10 cellular contexts compared by ENCODE assay signal in genomic region chr19:42930214-42930613, GRCh38. TPM values are rescaled to one million over a fixed set of nuclear protein-coding genes. Genes with fewer than 3 reads are reported as not detected.
A peak's percentile ranks its signal among the peaks of the same experiment; 100 is the strongest.
DNase-seq lines count a peak whose midpoint lies in the region; TF ChIP-seq lines count a peak whose summit lies in the region.
"Not testable (repeated sequence)": the region's sequence is repeated elsewhere in the genome, so short reads cannot be mapped to it uniquely, and the experiment has no call there.
"Had no signal": no experiment of that assay in that cellular context is flagged by ENCODE, and none has a peak within 500 bp of the region (broad histone marks: within the 10 kb centered on the region; RNA-seq: fewer than 3 reads in every experiment).

No MANE protein-coding gene starts in this region.

- POLR2A ChIA-PET in AG04450 (lab: Yijun Ruan, JAX), result not testable (repeated sequence)

- not testable (repeated sequence) for H3K27me3 ChIP-seq in AG04450 (ENCODE audit: control insufficient read depth, insufficient read depth, low read length); MG63; right atrium auricular region

- not testable (repeated sequence) for H3K4me1 ChIP-seq in right atrium auricular region

- TF ChIP-seq CTCF in AG04450 (IDR thresholded peaks at IDR 0.05; ENCODE audit: low read depth, low read length) (peak; percentile 54), choroid plexus epithelial cell (conservative IDR thresholded peaks at IDR 0.05; ENCODE audit: low read depth, low read length) (peak; percentile 53), right atrium auricular region (IDR thresholded peaks at IDR 0.05) (peak in 1 of 2 donors; percentile 53)

- not testable (repeated sequence) for H3K27ac ChIP-seq in AG04450 (ENCODE audit: low read depth, low read length); right atrium auricular region

- DNase-seq in AG04450 (ENCODE audit: low read depth, low spot score) (peak; percentile 18), GM03348 (ENCODE audit: low spot score) (peak; percentile 27), MG63 (peak; percentile 65), SK-MEL-5 (ENCODE audit: low read depth, low spot score) (peak; percentile 28), activated T-cell treated with anti-CD3 and anti-CD28 coated beads for 48 hours (ENCODE audit: low read depth) (peak; percentile 27), choroid plexus epithelial cell (ENCODE audit: low read depth) (peak; percentile 54), right atrium auricular region (ENCODE audit: low spot score) (peak; percentile 42)
- peak; percentile 8 for DNase-seq in stimulated activated CD4-positive, alpha-beta T cell treated with anti-CD3 and anti-CD28 coated beads, Interleukin-12 subunit alpha, Interleukin-12 subunit beta, amount 100 ng/mL, for 4 hours

- in situ Hi-C loops in SK-MEL-5 (cut with HindIII; ENCODE audit: low pct_unique_long_range_greater_than_20kb, low sequenced_read_pairs), result not testable (repeated sequence)

- H3K36me3 ChIP-seq in MG63, right atrium auricular region: not testable (repeated sequence)

- H3K9me3 ChIP-seq in AG04450 (ENCODE audit: control insufficient read depth, insufficient read depth, low read length); MG63; right atrium auricular region: not testable (repeated sequence)

- H3K4me3 ChIP-seq in AG04450 (ENCODE audit: low read depth, low read length); MG63; choroid plexus epithelial cell (ENCODE audit: low read depth, low read length); right atrium auricular region: not testable (repeated sequence)

- CTCF ChIA-PET in AG04450 (lab: Charles Lee), result interaction anchor here (1.4 kb wide), 1 partner anchor 99 kb away, joined by 3 read pairs; no protein-coding TSS in a partner anchor

RNA-seq across cellular contexts. Expression of gene PSG7, which starts 6.8 kb away (rescaled TPM):
- 0.10 TPM in 2 replicates for polyA plus RNA-seq in AG04450 (2011; rRNA removed)
- not detected in 2 replicates for polyA minus RNA-seq in AG04450 (2011; rRNA and poly(A)+ RNA removed)
- not detected in 2 replicates for total RNA-seq in MG63 (2014; rRNA removed; shearing (Covaris generic); ENCODE audit: low replicate concordance)
- total RNA-seq in SK-MEL-5 (2014; rRNA removed; shearing (Covaris generic)), result not detected in 2 replicates
- not detected in 2 replicates for polyA plus RNA-seq in SK-MEL-5 (2015; cell fraction: cytosol; rRNA removed)
- not detected in 2 replicates for polyA plus RNA-seq in SK-MEL-5 (2015; cell fraction: nucleus; rRNA removed)
- total RNA-seq in right atrium auricular region, result not detected
- total RNA-seq: left colon, smooth muscle cell had no signal
- polyA plus RNA-seq: smooth muscle cell had no signal

RNA-seq across cellular contexts. Expression of gene PSG6, which starts 12.5 kb away (rescaled TPM):
- polyA plus RNA-seq in AG04450 (2011; rRNA removed), result not detected in 2 replicates
- not detected in 2 replicates for polyA minus RNA-seq in AG04450 (2011; rRNA and poly(A)+ RNA removed)
- total RNA-seq in MG63 (2014; rRNA removed; shearing (Covaris generic); ENCODE audit: low replicate concordance), result not detected in 2 replicates
- total RNA-seq in SK-MEL-5 (2014; rRNA removed; shearing (Covaris generic)), result not detected in 2 replicates
- not detected in 2 replicates for polyA plus RNA-seq in SK-MEL-5 (2015; cell fraction: cytosol; rRNA removed)
- not detected in 2 replicates for polyA plus RNA-seq in SK-MEL-5 (2015; cell fraction: nucleus; rRNA removed)
- total RNA-seq in right atrium auricular region, result not detected
- total RNA-seq: left colon, smooth muscle cell had no signal
- polyA plus RNA-seq: smooth muscle cell had no signal

RNA-seq across cellular contexts. Expression of gene PSG1, which starts 50.7 kb away (rescaled TPM):
- polyA plus RNA-seq in AG04450 (2011; rRNA removed), result 2.1 and 2.4 TPM in 2 replicates
- polyA minus RNA-seq in AG04450 (2011; rRNA and poly(A)+ RNA removed), result 0.61 and 1.7 TPM in 2 replicates
- not detected in 2 replicates for total RNA-seq in MG63 (2014; rRNA removed; shearing (Covaris generic); ENCODE audit: low replicate concordance)
- total RNA-seq in SK-MEL-5 (2014; rRNA removed; shearing (Covaris generic)), result not detected in 2 replicates
- not detected in 2 replicates for polyA plus RNA-seq in SK-MEL-5 (2015; cell fraction: cytosol; rRNA removed)
- not detected in 2 replicates for polyA plus RNA-seq in SK-MEL-5 (2015; cell fraction: nucleus; rRNA removed)
- total RNA-seq in right atrium auricular region, result not detected
- total RNA-seq: left colon, smooth muscle cell had no signal
- polyA plus RNA-seq: smooth muscle cell had no signal

Comparison
In these comparisons a context has a peak if more than half of its experiments do, and no peak if none do; other contexts are left out.
1. DNase-seq: peak in every context shown above with its lines; median percentile 65 in MG63; 54 in choroid plexus epithelial cell; 42 in right atrium auricular region; 28 in SK-MEL-5; 27 in GM03348; 27 in activated T-cell treated with anti-CD3 and anti-CD28 coated beads for 48 hours; 18 in AG04450; 8 in stimulated activated CD4-positive, alpha-beta T cell treated with anti-CD3 and anti-CD28 coated beads, Interleukin-12 subunit alpha, Interleukin-12 subunit beta, amount 100 ng/mL, for 4 hours.